ENCODE assay signal across 28 cellular contexts in the genomic region with DNA sequence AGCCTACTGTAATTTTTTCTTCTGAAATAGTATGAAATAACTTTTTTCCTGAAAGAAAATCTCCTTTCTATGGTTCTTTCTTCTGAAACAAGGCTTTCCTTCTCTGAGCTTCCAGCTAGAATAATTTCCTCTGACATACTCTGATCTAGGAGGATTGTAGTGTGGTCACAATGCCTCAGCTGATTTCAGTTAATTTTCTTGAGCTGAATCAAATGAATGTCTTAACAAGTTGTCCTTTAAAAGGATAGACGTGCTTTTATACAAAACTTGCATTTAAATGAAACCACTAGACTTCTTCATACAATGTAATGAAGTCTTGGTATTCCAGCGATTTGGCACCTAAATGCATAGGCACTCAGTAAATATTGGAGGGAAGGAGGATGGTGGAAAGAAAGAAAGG.
"Had no signal": no experiment of that assay in that cellular context is flagged by ENCODE, and none has a peak within 500 bp of the region (broad histone marks: within the 10 kb centered on the region; RNA-seq: fewer than 3 reads in every experiment).

No MANE protein-coding gene starts in this region.

- H3K9me3 ChIP-seq: SJSA1 had no signal

- H3K27me3 ChIP-seq: SJSA1 had no signal

- H3K27ac Mint-ChIP-seq: activated CD4-positive, alpha-beta T cell treated with anti-CD3 and anti-CD28 coated beads for 36 hours; activated CD8-positive, alpha-beta T cell treated with anti-CD3 and anti-CD28 coated beads, Interleukin-2, amount 10 ng/mL, durations not matched to agents 7 days and 5 days; activated naive CD4-positive, alpha-beta T cell treated with anti-CD3 and anti-CD28 coated beads, Interleukin-2, amount 50 U/mL, for 72 hours; activated naive CD8-positive, alpha-beta T cell treated with anti-CD3 and anti-CD28 coated beads, Interleukin-2, amount 50 U/mL, for 24 hours; activated T-helper 1 cell treated with anti-CD3 and anti-CD28 coated beads, Interleukin-12 subunit alpha, Interleukin-12 subunit beta, Interleukin-2, Interleukin-4 antibody, amounts not matched to agents 30 ng/mL and 10 ng/mL and 1 ng/mL, durations not matched to agents 14 hours and 24 hours and 36 hours had no signal

- H3K27me3 Mint-ChIP-seq: activated CD4-positive, alpha-beta T cell treated with anti-CD3 and anti-CD28 coated beads for 36 hours; activated naive CD8-positive, alpha-beta T cell treated with anti-CD3 and anti-CD28 coated beads, Interleukin-2, amount 50 U/mL, for 24 hours had no signal

- DNase-seq: activated CD4-positive, alpha-beta T cell treated with anti-CD3 and anti-CD28 coated beads for 36 hours; activated CD4-positive, alpha-beta T cell treated with anti-CD3 and anti-CD28 coated beads, Interleukin-2, amount 50 U/mL, for 4 hours; activated CD8-positive, alpha-beta memory T cell treated with anti-CD3 and anti-CD28 coated beads, Interleukin-2, amount 50 U/mL, for 48 hours; activated CD8-positive, alpha-beta T cell treated with anti-CD3 and anti-CD28 coated beads, Interleukin-2, amount 10 ng/mL, durations not matched to agents 7 days and 5 days; activated effector memory CD4-positive, alpha-beta T cell treated with Interleukin-2 at 50 U/mL for 16 hours; activated naive CD4-positive, alpha-beta T cell treated with Interleukin-2 at 50 U/mL for 16 hours; activated naive CD8-positive, alpha-beta T cell treated with anti-CD3 and anti-CD28 coated beads, Interleukin-2, amount 50 U/mL, for 24 hours; activated T-cell treated with anti-CD3 and anti-CD28 coated beads, Interleukin-2, amount 50 U/mL, for 1 hour; amygdala; cerebellar nuclear complex; KG1; NCI-H1092; NCI-H1417 treated with DMSO at 0.1 percent for 48 hours; NCI-H1694; NCI-H2029; NCI-H2107; NCI-H2171 treated with DMSO at 0.1 percent for 48 hours; NCI-H226; NCI-H526 treated with DMSO at 0.1 percent for 48 hours; NCI-H82; OCI-M1; SHP77; T-helper 1 cell had no signal

- H3K27ac ChIP-seq: SJSA1, VCaP had no signal

- H3K4me3 Mint-ChIP-seq: activated CD4-positive, alpha-beta T cell treated with anti-CD3 and anti-CD28 coated beads for 36 hours; activated CD8-positive, alpha-beta T cell treated with anti-CD3 and anti-CD28 coated beads, Interleukin-2, amount 10 ng/mL, durations not matched to agents 7 days and 5 days; activated naive CD8-positive, alpha-beta T cell treated with anti-CD3 and anti-CD28 coated beads, Interleukin-2, amount 50 U/mL, for 24 hours; activated T-helper 1 cell treated with anti-CD3 and anti-CD28 coated beads, Interleukin-12 subunit alpha, Interleukin-12 subunit beta, Interleukin-2, Interleukin-4 antibody, amounts not matched to agents 30 ng/mL and 10 ng/mL and 1 ng/mL, durations not matched to agents 14 hours and 24 hours and 36 hours had no signal

- ATAC-seq: activated CD4-positive, alpha-beta T cell treated with anti-CD3 and anti-CD28 coated beads for 36 hours; activated CD8-positive, alpha-beta T cell treated with anti-CD3 and anti-CD28 coated beads, Interleukin-2, amount 10 ng/mL, durations not matched to agents 7 days and 5 days; activated naive CD4-positive, alpha-beta T cell treated with anti-CD3 and anti-CD28 coated beads, Interleukin-2, amount 50 U/mL, for 72 hours; activated naive CD8-positive, alpha-beta T cell treated with anti-CD3 and anti-CD28 coated beads, Interleukin-2, amount 50 U/mL, for 24 hours; Panc1 had no signal

- H3K4me3 ChIP-seq: SJSA1 had no signal
